Comparison of ENCODE assay signal across 9 cellular contexts in the genomic region with DNA sequence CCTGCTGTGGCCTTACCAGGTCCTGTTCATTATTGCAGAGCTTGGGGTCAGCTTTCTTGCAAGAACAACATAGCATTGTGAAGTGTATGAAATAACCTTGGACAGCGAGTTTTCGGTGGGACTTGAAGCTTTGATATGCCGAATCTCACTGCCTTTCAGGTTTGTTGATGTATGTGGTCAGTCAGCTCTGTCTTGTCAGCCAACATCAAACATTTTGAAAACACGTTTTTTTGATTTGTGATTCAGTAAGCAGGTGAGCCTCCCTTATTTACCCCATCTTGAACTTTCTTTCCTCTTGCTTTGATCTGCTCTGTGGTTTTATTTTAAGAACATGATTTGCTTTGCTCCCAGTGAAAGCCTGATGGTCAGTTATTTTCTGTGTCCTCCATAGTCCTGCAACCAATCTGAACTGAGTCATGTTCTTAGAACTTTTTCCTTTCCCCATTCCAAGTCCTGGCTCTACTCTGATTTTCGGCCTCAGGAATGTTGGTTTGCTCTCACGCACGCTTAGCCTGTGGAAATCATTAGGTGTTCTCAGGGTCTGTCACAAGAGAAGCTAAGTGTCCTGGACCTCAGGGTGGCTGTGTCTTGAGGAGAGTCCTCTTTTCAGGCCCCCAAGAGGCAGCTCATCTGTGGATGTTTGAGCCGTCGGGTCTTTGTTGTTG. TPM values are rescaled to one million over a fixed set of nuclear protein-coding genes. Genes with fewer than 3 reads are reported as not detected.
DNase-seq lines count a peak whose midpoint lies in the region; ATAC-seq and TF ChIP-seq lines count a peak whose summit lies in the region.
"Had no signal": no experiment of that assay in that cellular context is flagged by ENCODE, and none has a peak within 500 bp of the region (broad histone marks: within the 10 kb centered on the region; RNA-seq: fewer than 3 reads in every experiment).

No MANE protein-coding gene starts in this region.

- H3K9me3 ChIP-seq in RWPE2 (ENCODE audit: severe bottlenecking) (no peaks in the 10 kb centered on the region), ovary (no peaks in the 10 kb centered on the region)

- TF ChIP-seq POLR2A in ovary (IDR thresholded peaks at IDR 0.05): no peak

- peak; percentile 71 for DNase-seq in AG08396 (ENCODE audit: low spot score)
- DNase-seq in RWPE2 (ENCODE audit: low spot score): no peak
- peak; percentile 48 for DNase-seq in glomerular visceral epithelial cell (ENCODE audit: extremely low spot score)
- peak in 3 of 5 donors; percentile 9 to 49 (median 10) for DNase-seq in ovary
- no peak for DNase-seq in ureter (ENCODE audit: low spot score)
- no peak for DNase-seq in hippocampal formation (lab: John Stamatoyannopoulos, UW)
- DNase-seq: NCI-H1417 had no signal

- no peak for ATAC-seq in RWPE2 (ENCODE audit: low read depth)
- no peak for ATAC-seq in GM19463 (IDR thresholded peaks at IDR 0.05; ENCODE audit: unreplicated experiment)
- ATAC-seq in GM19324 (IDR thresholded peaks at IDR 0.05; ENCODE audit: low FRiP score, unreplicated experiment): no peak

- H3K4me1 ChIP-seq in RWPE2 (ENCODE audit: insufficient read depth, poor library complexity, severe bottlenecking) (peaks cover 4% of the 10 kb centered on the region), ovary (ENCODE audit: insufficient read depth) (peaks cover 12% of the 10 kb centered on the region)

- peak; percentile 6 for TF ChIP-seq EP300 in ovary (IDR thresholded peaks at IDR 0.05)

- H3K4me3 ChIP-seq in RWPE2 (ENCODE audit: severe bottlenecking) (no peak overlapping the region), ovary (no peak overlapping the region)

- H3K36me3 ChIP-seq in RWPE2 (ENCODE audit: low read depth) (no peaks in the 10 kb centered on the region), ovary (no peaks in the 10 kb centered on the region)

- H3K27me3 ChIP-seq in RWPE2 (ENCODE audit: insufficient read depth, poor library complexity, severe bottlenecking) (no peaks in the 10 kb centered on the region), ovary (no peaks in the 10 kb centered on the region)

- H3K27ac ChIP-seq in RWPE2 (ENCODE audit: poor library complexity, severe bottlenecking): peak overlapping the region; percentile 27
- peak overlapping the region; percentile 43 to 53 for H3K27ac ChIP-seq in ovary

- TF ChIP-seq CTCF in RWPE2 (IDR thresholded peaks at IDR 0.05; ENCODE audit: poor library complexity, severe bottlenecking): no peak
- no peak for TF ChIP-seq CTCF in ovary (IDR thresholded peaks at IDR 0.05)

- intact Hi-C loops in ovary (cut with DNase I): loop anchor here in 1 of 4 donors (5.0 kb wide), 1 partner anchor 65 kb away; no protein-coding TSS in a partner anchor

- WGBS in ovary, 3 donors: 51 to 60% (median 51%) methylated on average over 9 of the region's 9 CpGs

RNA-seq across cellular contexts. Expression of gene WBP1L, which starts 8.7 kb away (rescaled TPM):
- total RNA-seq in ovary (10 to 100 TPM; 45.5 to 71.8 (median 51.3) TPM), ureter (55.2 TPM)
- polyA plus RNA-seq in ovary: 10 to 100 TPM; 40.6 to 46.5 TPM

RNA-seq across cellular contexts. Expression of gene SFXN2, which starts 38.0 kb away (rescaled TPM):
- total RNA-seq in ovary: 10 to 100 TPM in 6 of 7 donors, 1 to 10 TPM in 1; 8.7 to 31.2 (median 20.3) TPM
- polyA plus RNA-seq in ovary: 10 to 100 TPM in 1 of 2 donors, 1 to 10 TPM in 1; 6.2 to 11.8 TPM
- total RNA-seq in ureter: 28.3 TPM

RNA-seq across cellular contexts. Expression of gene ARL3, which starts 38.2 kb away (rescaled TPM):
- total RNA-seq in ovary (10 to 100 TPM in 6 of 7 donors, 1 to 10 TPM in 1; 9.5 to 25.6 (median 23.3) TPM), ureter (11.2 TPM)
- polyA plus RNA-seq in ovary: 10 to 100 TPM; 23.0 to 23.9 TPM

Comparison
In these comparisons a context has a peak if more than half of its experiments do, and no peak if none do; other contexts are left out.
1. DNase-seq: peak in AG08396 (single experiment), glomerular visceral epithelial cell (single experiment) and ovary (3 of 5); none in RWPE2 (single experiment), ureter (single experiment) and hippocampal formation (0 of 2).